ENCODE assay signal across 9 cellular contexts in the genomic region with DNA sequence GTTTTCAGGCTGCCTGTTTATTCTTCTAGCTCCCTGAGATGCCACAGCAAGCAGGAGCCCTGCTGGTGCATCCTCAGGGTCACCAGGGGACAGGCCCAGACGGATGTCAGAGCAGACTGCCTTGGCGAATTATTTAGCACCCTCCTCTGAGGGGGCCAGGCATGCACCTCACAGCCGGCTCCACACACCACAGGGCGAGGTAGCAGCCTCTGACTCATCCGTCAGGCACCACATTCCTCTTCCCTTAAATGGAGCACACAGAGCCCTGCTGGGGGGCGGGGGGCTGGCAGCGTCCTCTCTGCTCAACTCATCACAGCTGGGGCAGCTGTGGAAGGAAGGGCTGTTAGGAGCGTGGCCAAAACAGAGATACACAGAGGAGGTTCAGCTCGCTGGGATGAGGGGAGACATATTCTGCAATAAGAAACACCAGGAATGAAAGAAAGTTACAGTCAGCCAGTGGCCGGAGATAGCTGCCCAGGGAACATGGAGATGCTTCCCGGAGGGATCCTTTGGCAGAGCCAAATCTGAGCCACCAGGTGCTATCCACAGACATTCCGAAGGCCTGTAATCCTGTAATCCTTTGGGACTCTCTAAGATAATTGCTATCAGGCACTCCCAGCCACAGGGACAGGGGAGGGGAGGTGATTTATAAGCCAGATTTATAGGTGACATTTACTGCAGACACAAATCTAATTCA. TPM values are rescaled to one million over a fixed set of nuclear protein-coding genes. Genes with fewer than 3 reads are reported as not detected.
A peak's percentile ranks its signal among the peaks of the same experiment; 100 is the strongest.
DNase-seq lines count a peak whose midpoint lies in the region; ATAC-seq and TF ChIP-seq lines count a peak whose summit lies in the region.
"Had no signal": no experiment of that assay in that cellular context is flagged by ENCODE, and none has a peak within 500 bp of the region (broad histone marks: within the 10 kb centered on the region; RNA-seq: fewer than 3 reads in every experiment).

No MANE protein-coding gene starts in this region.

- TF ChIP-seq CTCF in esophagus squamous epithelium (IDR thresholded peaks at IDR 0.05) (no peak), nephron progenitor cell (IDR thresholded peaks at IDR 0.05) (no peak)

- H3K27me3 ChIP-seq in esophagus squamous epithelium = no peaks in the 10 kb centered on the region

- peak overlapping the region; percentile 64 for H3K4me3 Mint-ChIP-seq in nephron progenitor cell

- H3K4me3 ChIP-seq in esophagus squamous epithelium = no peak overlapping the region

- H3K4me1 Mint-ChIP-seq in nephron progenitor cell = peaks cover 53% of the 10 kb centered on the region

- peaks cover 41% of the 10 kb centered on the region for H3K36me3 Mint-ChIP-seq in nephron progenitor cell (ENCODE audit: low read depth)

- TF ChIP-seq POLR2A in esophagus squamous epithelium (IDR thresholded peaks at IDR 0.05) = no peak

- H3K27ac Mint-ChIP-seq in nephron progenitor cell = peak overlapping the region; percentile 97

- H3K4me1 ChIP-seq in esophagus squamous epithelium = peaks cover 11 to 25% (median 12%) of the 10 kb centered on the region in 3 donors

- H3K9me3 ChIP-seq in esophagus squamous epithelium = no peaks in the 10 kb centered on the region

- H3K27me3 Mint-ChIP-seq in nephron progenitor cell (ENCODE audit: low read depth, poor library complexity) = no peaks in the 10 kb centered on the region

- H3K9me3 Mint-ChIP-seq in nephron progenitor cell = peaks cover 38% of the 10 kb centered on the region

- WGBS in esophagus squamous epithelium, 2 donors = 18 to 42% methylated on average over 4 to 5 of the region's 12 CpGs

- peak; percentile 94 for DNase-seq in AG20443 (ENCODE audit: low spot score)
- peak; percentile 98 for DNase-seq in NCI-H82 (lab: John Stamatoyannopoulos, UW)
- no peak for DNase-seq in esophagus squamous epithelium (lab: John Stamatoyannopoulos, UW)
- DNase-seq in nephron progenitor cell = peak; percentile 60
- no peak for DNase-seq in NCI-H526 treated with DMSO at 0.1 percent for 48 hours (lab: John Stamatoyannopoulos, UW)
- no peak for DNase-seq in GM19238 (ENCODE audit: insufficient read length, low spot score)
- DNase-seq in NCI-H1105 (lab: John Stamatoyannopoulos, UW) = no peak
- DNase-seq: GDM1 had no signal

- ATAC-seq in HG02852 (IDR thresholded peaks at IDR 0.05; ENCODE audit: unreplicated experiment) = no peak

- peak overlapping the region in 3 of 4 donors; percentile 56 to 69 (median 64) for H3K27ac ChIP-seq in esophagus squamous epithelium

- H3K36me3 ChIP-seq in esophagus squamous epithelium = peaks cover 0 to 12% (median 0%) of the 10 kb centered on the region in 3 donors

- intact Hi-C loops in esophagus squamous epithelium (cut with DNase I) = no loop called here

RNA-seq across cellular contexts. Expression of a gene that starts 13.9 kb away (rescaled TPM):
- 10 to 100 TPM in 2 of 4 donors, 1 to 10 TPM in 2; 3.4 to 29.2 (median 12.6) TPM for total RNA-seq in esophagus squamous epithelium

Comparison
In these comparisons a context has a peak if more than half of its experiments do, and no peak if none do; other contexts are left out.
1. DNase-seq: peak in AG20443 (single experiment), NCI-H82 (single experiment) and nephron progenitor cell (single experiment); none in esophagus squamous epithelium (single experiment), NCI-H526 treated with DMSO at 0.1 percent for 48 hours (single experiment), GM19238 (single experiment) and NCI-H1105 (single experiment).